16 cellular contexts compared by ENCODE assay signal in genomic region chr19:53809518-53810186, GRCh38. TPM values are rescaled to one million over a fixed set of nuclear protein-coding genes. Genes with fewer than 3 reads are reported as not detected.
DNase-seq lines count a peak whose midpoint lies in the region; ATAC-seq and TF ChIP-seq lines count a peak whose summit lies in the region.
"Had no signal": no experiment of that assay in that cellular context is flagged by ENCODE, and none has a peak within 500 bp of the region (broad histone marks: within the 10 kb centered on the region; RNA-seq: fewer than 3 reads in every experiment).

No MANE protein-coding gene starts in this region.

- H3K79me2 ChIP-seq in OCI-LY1 (ENCODE audit: insufficient read depth, low read length): no peaks in the 10 kb centered on the region

- H3K9me2 ChIP-seq in OCI-LY1 (ENCODE audit: low read depth, low read length): no peaks in the 10 kb centered on the region

- no peak overlapping the region for H3K27ac Mint-ChIP-seq in stimulated activated effector memory CD8-positive, alpha-beta T cell treated with anti-CD3 and anti-CD28 coated beads, Interleukin-12 subunit alpha, Interleukin-12 subunit beta, amount 100 ng/mL, for 72 hours
- H3K27ac Mint-ChIP-seq: stimulated activated naive CD8-positive, alpha-beta T cell treated with anti-CD3 and anti-CD28 coated beads, Interleukin-15, Interleukin-2, amounts not matched to agents 100 ng/mL and 50 ng/mL, for 24 hours; T-helper 2 cell treated with Interferon-gamma antibody and Interleukin-4, amounts not matched to agents 5 μg/mL and 100 μg/mL, for 36 hours had no signal

- H3K9me3 Mint-ChIP-seq in stimulated activated effector memory CD8-positive, alpha-beta T cell treated with anti-CD3 and anti-CD28 coated beads, Interleukin-12 subunit alpha, Interleukin-12 subunit beta, amount 100 ng/mL, for 72 hours: no peaks in the 10 kb centered on the region
- H3K9me3 Mint-ChIP-seq: brain; stimulated activated naive CD8-positive, alpha-beta T cell treated with anti-CD3 and anti-CD28 coated beads, Interleukin-15, Interleukin-2, amounts not matched to agents 100 ng/mL and 50 ng/mL, for 24 hours; T-helper 2 cell treated with Interferon-gamma antibody and Interleukin-4, amounts not matched to agents 5 μg/mL and 100 μg/mL, for 36 hours had no signal

- 68 to 81% methylated on average over 27 to 28 of the region's 28 CpGs for WGBS in heart right ventricle, 2 donors

- no peak overlapping the region for H3K4me3 Mint-ChIP-seq in stimulated activated effector memory CD8-positive, alpha-beta T cell treated with anti-CD3 and anti-CD28 coated beads, Interleukin-12 subunit alpha, Interleukin-12 subunit beta, amount 100 ng/mL, for 72 hours
- H3K4me3 Mint-ChIP-seq: brain; CD8-positive, alpha-beta memory T cell; stimulated activated naive CD8-positive, alpha-beta T cell treated with anti-CD3 and anti-CD28 coated beads, Interleukin-15, Interleukin-2, amounts not matched to agents 100 ng/mL and 50 ng/mL, for 24 hours; T-helper 2 cell treated with Interferon-gamma antibody and Interleukin-4, amounts not matched to agents 5 μg/mL and 100 μg/mL, for 36 hours had no signal

- no peak overlapping the region for H3K4me2 ChIP-seq in OCI-LY1 (ENCODE audit: low read length)

- peak overlapping the region in 2 of 10 donors; percentile 29 to 40 for H3K27ac ChIP-seq in heart right ventricle
- H3K27ac ChIP-seq in OCI-LY1 (ENCODE audit: low read depth, low read length, poor library complexity, severe bottlenecking): no peak overlapping the region
- H3K27ac ChIP-seq in upper lobe of right lung: no peak overlapping the region

- H3K36me3 ChIP-seq in heart right ventricle (peaks cover 0 to 35% (median 0%) of the 10 kb centered on the region in 9 donors), OCI-LY1 (ENCODE audit: insufficient read depth, low read length) (no peaks in the 10 kb centered on the region), upper lobe of right lung (no peaks in the 10 kb centered on the region)

- DNase-seq in heart right ventricle (no peak), Right ventricle myocardium superior (no peak), fibroblast of pulmonary artery (ENCODE audit: low read depth) (peak; percentile 5), upper lobe of right lung (no peak), retina (no peak), SW 1271 (lab: John Stamatoyannopoulos, UW) (no peak)
- DNase-seq in stimulated activated effector memory CD8-positive, alpha-beta T cell treated with anti-CD3 and anti-CD28 coated beads, Interleukin-12 subunit alpha, Interleukin-12 subunit beta, amount 100 ng/mL, for 72 hours (ENCODE audit: low spot score in 2 of 2): no peak
- DNase-seq: activated CD8-positive, alpha-beta memory T cell treated with anti-CD3 and anti-CD28 coated beads, Interleukin-2, amount 50 U/mL, for 4 hours; CD8-positive, alpha-beta memory T cell; MV-4-11 had no signal

- H3K4me3 ChIP-seq in heart right ventricle (peak overlapping the region in 2 of 10 donors; percentile 11 to 15), OCI-LY1 (ENCODE audit: low read depth, low read length, poor library complexity, severe bottlenecking) (no peak overlapping the region), fibroblast of pulmonary artery (replicated peaks; ENCODE audit: low read depth, low read length) (no peak overlapping the region), upper lobe of right lung (no peak overlapping the region)
- H3K4me3 ChIP-seq: GM12878 had no signal

- intact Hi-C loops in heart right ventricle (cut with DNase I) (loop anchor here in 6 of 10 donors (2.0 to 10.0 kb wide), 2 partner anchors 215 to 221 kb away; no protein-coding TSS in a partner anchor), Right ventricle myocardium superior (cut with DNase I) (no loop called here), upper lobe of right lung (cut with DNase I) (no loop called here)

- TF ChIP-seq CTCF in heart right ventricle (IDR thresholded peaks at IDR 0.05) (peak in 6 of 9 donors; percentile 10 to 31 (median 24)), OCI-LY1 (IDR thresholded peaks at IDR 0.05; ENCODE audit: low read length) (peak; percentile 14; the same call in 1 of the 2 replicates), fibroblast of pulmonary artery (IDR thresholded peaks at IDR 0.05; ENCODE audit: low read length, missing control alignments) (peak; percentile 26), upper lobe of right lung (IDR thresholded peaks at IDR 0.05) (peak; percentile 22)

- no peak overlapping the region for H2AFZ ChIP-seq in OCI-LY1 (ENCODE audit: low read length)

- H3K9me3 ChIP-seq in heart right ventricle (no peaks in the 10 kb centered on the region), OCI-LY1 (ENCODE audit: low read length) (no peaks in the 10 kb centered on the region), upper lobe of right lung (no peaks in the 10 kb centered on the region)

- H3F3A ChIP-seq in OCI-LY1 (ENCODE audit: insufficient read depth, low read length): no peaks in the 10 kb centered on the region

- peak in 7 of 8 donors; percentile 42 to 82 (median 66) for ATAC-seq in heart right ventricle
- no peak for ATAC-seq in Right ventricle myocardium superior (ENCODE audit: poor library complexity)
- peak; percentile 41 for ATAC-seq in upper lobe of right lung
- ATAC-seq in stimulated activated effector memory CD8-positive, alpha-beta T cell treated with anti-CD3 and anti-CD28 coated beads, Interleukin-12 subunit alpha, Interleukin-12 subunit beta, amount 100 ng/mL, for 72 hours: no peak
- ATAC-seq: esophagus mucosa, GM12878 had no signal

- no peaks in the 10 kb centered on the region for H3K36me3 Mint-ChIP-seq in stimulated activated effector memory CD8-positive, alpha-beta T cell treated with anti-CD3 and anti-CD28 coated beads, Interleukin-12 subunit alpha, Interleukin-12 subunit beta, amount 100 ng/mL, for 72 hours
- H3K36me3 Mint-ChIP-seq: brain; CD8-positive, alpha-beta memory T cell had no signal

- H3K4me1 ChIP-seq in heart right ventricle (peaks cover 0 to 10% (median 0%) of the 10 kb centered on the region in 9 donors), OCI-LY1 (ENCODE audit: insufficient read depth, low read length, severe bottlenecking) (no peaks in the 10 kb centered on the region), upper lobe of right lung (no peaks in the 10 kb centered on the region)

- H3K27me3 ChIP-seq in heart right ventricle (peaks cover 0 to 6% (median 0%) of the 10 kb centered on the region in 7 donors), OCI-LY1 (ENCODE audit: insufficient read depth, low read length) (no peaks in the 10 kb centered on the region), upper lobe of right lung (no peaks in the 10 kb centered on the region)

- H3K9ac ChIP-seq in OCI-LY1 (ENCODE audit: low read length): no peak overlapping the region

- no peaks in the 10 kb centered on the region for H3K4me1 Mint-ChIP-seq in stimulated activated effector memory CD8-positive, alpha-beta T cell treated with anti-CD3 and anti-CD28 coated beads, Interleukin-12 subunit alpha, Interleukin-12 subunit beta, amount 100 ng/mL, for 72 hours
- H3K4me1 Mint-ChIP-seq: brain; CD8-positive, alpha-beta memory T cell had no signal

- no peaks in the 10 kb centered on the region for H4K20me1 ChIP-seq in OCI-LY1 (ENCODE audit: insufficient read depth, low read length)

RNA-seq across cellular contexts. Expression of gene NLRP12, which starts 14.5 kb away (rescaled TPM):
- total RNA-seq in heart right ventricle (1 to 10 TPM in 1 of 10 donors, under 1 TPM in 8, not detected in 1; 0.11 to 1.0 (median 0.28) TPM), Right ventricle myocardium superior (0.22 TPM), upper lobe of right lung (4.0 TPM)
- under 1 TPM; 0.07 to 0.17 TPM for polyA plus RNA-seq in heart right ventricle
- total RNA-seq: CD8-positive, alpha-beta memory T cell; GM12878 had no signal
- polyA plus RNA-seq: CD8-positive, alpha-beta memory T cell; GM12878 had no signal

RNA-seq across cellular contexts. Expression of gene MYADM, which starts 58.0 kb away (rescaled TPM):
- total RNA-seq in heart right ventricle (100 to 1,000 TPM in 9 of 10 donors, 10 to 100 TPM in 1; 87.4 to 265 (median 135) TPM), Right ventricle myocardium superior (115 TPM), upper lobe of right lung (131 TPM)
- polyA plus RNA-seq in heart right ventricle: 10 to 100 TPM; 53.7 to 97.1 TPM

Comparison
In these comparisons a context has a peak if more than half of its experiments do, and no peak if none do; other contexts are left out.
1. ATAC-seq: peak in heart right ventricle (7 of 8) and upper lobe of right lung (single experiment); none in Right ventricle myocardium superior (single experiment) and stimulated activated effector memory CD8-positive, alpha-beta T cell treated with anti-CD3 and anti-CD28 coated beads, Interleukin-12 subunit alpha, Interleukin-12 subunit beta, amount 100 ng/mL, for 72 hours (single experiment).
2. intact Hi-C loops: an anchor here in heart right ventricle (2.0 to 10.0 kb wide); none called in Right ventricle myocardium superior and upper lobe of right lung.
3. Peak in every context shown above with its lines, with median percentiles within 50 percentile points of each other: CTCF ChIP-seq.